In the genomic region with DNA sequence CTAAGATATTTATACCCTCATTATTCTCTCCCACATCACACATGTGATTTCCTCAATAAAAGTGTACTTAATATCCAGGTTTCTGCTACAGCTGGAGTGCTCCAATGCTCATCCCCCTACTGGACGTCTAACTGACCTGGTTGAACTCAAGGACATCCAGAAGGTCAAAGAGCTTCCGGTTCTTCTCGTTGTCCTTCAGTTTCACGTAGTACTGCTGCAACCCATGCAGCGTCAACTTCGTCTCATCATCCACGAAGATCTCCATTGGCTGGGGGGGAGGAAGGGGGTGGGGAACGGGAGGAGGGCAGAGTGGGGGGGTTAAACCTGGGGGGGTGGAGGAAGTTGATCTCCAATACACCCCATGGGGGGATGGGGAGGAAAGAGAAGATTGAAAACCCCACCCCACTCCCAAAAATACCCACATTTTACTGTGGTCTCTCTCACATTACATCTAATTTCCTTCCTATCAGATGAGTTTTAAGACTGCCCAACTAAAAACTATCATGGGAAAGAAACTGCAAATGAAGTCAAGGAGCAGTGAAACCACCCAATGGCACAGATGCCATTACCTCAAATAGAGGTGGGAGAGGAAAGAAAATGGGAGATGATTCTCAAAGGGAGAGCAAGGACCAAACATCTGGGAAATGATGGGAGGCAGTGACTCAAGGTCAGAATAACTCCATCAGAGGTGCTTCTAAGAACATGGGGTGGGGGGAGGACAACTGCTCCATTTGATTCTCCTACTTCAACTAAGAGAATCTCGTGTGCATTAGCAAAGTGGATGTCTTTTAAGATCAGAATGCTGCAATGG, we compare ENCODE assay signal across 1 cellular context.
TF ChIP-seq lines count a peak whose summit lies in the region.

No MANE protein-coding gene starts in this region.

TF ChIP-seq in GM23338, 12 proteins besides CTCF, POLR2A, EP300 and RAD21:
- TF ChIP-seq NANOG (IDR thresholded peaks at IDR 0.05; ENCODE audit: borderline replicate concordance) (no peak), EZH2 (IDR thresholded peaks at IDR 0.05; ENCODE audit: low read depth, unreplicated experiment) (no peak), JUNB (IDR thresholded peaks at IDR 0.05; ENCODE audit: unreplicated experiment) (no peak), EZH2phosphoT487 (IDR thresholded peaks at IDR 0.05; ENCODE audit: unreplicated experiment) (no peak), ZNF331 (CRISPR knock-in tag; IDR thresholded peaks at IDR 0.05; ENCODE audit: low read depth) (no peak), ZNF114 (CRISPR knock-in tag; IDR thresholded peaks at IDR 0.05) (no peak), CREB1 (CRISPR knock-in tag; IDR thresholded peaks at IDR 0.05; ENCODE audit: low read depth) (no peak), STAT1 (IDR thresholded peaks at IDR 0.05; ENCODE audit: unreplicated experiment) (no peak), POLR2AphosphoS5 (IDR thresholded peaks at IDR 0.05; ENCODE audit: low read depth) (no peak)
- TF ChIP-seq, protein P1, sequence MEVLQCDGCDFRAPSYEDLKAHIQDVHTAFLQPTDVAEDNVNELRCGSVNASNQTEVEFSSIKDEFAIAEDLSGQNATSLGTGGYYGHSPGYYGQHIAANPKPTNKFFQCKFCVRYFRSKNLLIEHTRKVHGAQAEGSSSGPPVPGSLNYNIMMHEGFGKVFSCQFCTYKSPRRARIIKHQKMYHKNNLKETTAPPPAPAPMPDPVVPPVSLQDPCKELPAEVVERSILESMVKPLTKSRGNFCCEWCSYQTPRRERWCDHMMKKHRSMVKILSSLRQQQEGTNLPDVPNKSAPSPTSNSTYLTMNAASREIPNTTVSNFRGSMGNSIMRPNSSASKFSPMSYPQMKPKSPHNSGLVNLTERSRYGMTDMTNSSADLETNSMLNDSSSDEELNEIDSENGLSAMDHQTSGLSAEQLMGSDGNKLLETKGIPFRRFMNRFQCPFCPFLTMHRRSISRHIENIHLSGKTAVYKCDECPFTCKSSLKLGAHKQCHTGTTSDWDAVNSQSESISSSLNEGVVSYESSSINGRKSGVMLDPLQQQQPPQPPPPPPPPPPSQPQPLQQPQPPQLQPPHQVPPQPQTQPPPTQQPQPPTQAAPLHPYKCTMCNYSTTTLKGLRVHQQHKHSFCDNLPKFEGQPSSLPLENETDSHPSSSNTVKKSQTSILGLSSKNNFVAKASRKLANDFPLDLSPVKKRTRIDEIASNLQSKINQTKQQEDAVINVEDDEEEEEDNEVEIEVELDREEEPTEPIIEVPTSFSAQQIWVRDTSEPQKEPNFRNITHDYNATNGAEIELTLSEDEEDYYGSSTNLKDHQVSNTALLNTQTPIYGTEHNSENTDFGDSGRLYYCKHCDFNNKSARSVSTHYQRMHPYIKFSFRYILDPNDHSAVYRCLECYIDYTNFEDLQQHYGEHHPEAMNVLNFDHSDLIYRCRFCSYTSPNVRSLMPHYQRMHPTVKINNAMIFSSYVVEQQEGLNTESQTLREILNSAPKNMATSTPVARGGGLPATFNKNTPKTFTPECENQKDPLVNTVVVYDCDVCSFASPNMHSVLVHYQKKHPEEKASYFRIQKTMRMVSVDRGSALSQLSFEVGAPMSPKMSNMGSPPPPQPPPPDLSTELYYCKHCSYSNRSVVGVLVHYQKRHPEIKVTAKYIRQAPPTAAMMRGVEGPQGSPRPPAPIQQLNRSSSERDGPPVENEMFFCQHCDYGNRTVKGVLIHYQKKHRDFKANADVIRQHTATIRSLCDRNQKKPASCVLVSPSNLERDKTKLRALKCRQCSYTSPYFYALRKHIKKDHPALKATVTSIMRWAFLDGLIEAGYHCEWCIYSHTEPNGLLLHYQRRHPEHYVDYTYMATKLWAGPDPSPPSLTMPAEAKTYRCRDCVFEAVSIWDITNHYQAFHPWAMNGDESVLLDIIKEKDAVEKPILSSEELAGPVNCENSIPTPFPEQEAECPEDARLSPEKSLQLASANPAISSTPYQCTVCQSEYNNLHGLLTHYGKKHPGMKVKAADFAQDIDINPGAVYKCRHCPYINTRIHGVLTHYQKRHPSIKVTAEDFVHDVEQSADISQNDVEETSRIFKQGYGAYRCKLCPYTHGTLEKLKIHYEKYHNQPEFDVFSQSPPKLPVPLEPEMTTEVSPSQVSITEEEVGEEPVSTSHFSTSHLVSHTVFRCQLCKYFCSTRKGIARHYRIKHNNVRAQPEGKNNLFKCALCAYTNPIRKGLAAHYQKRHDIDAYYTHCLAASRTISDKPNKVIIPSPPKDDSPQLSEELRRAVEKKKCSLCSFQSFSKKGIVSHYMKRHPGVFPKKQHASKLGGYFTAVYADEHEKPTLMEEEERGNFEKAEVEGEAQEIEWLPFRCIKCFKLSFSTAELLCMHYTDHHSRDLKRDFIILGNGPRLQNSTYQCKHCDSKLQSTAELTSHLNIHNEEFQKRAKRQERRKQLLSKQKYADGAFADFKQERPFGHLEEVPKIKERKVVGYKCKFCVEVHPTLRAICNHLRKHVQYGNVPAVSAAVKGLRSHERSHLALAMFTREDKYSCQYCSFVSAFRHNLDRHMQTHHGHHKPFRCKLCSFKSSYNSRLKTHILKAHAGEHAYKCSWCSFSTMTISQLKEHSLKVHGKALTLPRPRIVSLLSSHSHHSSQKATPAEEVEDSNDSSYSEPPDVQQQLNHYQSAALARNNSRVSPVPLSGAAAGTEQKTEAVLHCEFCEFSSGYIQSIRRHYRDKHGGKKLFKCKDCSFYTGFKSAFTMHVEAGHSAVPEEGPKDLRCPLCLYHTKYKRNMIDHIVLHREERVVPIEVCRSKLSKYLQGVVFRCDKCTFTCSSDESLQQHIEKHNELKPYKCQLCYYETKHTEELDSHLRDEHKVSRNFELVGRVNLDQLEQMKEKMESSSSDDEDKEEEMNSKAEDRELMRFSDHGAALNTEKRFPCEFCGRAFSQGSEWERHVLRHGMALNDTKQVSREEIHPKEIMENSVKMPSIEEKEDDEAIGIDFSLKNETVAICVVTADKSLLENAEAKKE (CRISPR knock-in tag; IDR thresholded peaks at IDR 0.05): no peak
- TF ChIP-seq, protein P2, sequence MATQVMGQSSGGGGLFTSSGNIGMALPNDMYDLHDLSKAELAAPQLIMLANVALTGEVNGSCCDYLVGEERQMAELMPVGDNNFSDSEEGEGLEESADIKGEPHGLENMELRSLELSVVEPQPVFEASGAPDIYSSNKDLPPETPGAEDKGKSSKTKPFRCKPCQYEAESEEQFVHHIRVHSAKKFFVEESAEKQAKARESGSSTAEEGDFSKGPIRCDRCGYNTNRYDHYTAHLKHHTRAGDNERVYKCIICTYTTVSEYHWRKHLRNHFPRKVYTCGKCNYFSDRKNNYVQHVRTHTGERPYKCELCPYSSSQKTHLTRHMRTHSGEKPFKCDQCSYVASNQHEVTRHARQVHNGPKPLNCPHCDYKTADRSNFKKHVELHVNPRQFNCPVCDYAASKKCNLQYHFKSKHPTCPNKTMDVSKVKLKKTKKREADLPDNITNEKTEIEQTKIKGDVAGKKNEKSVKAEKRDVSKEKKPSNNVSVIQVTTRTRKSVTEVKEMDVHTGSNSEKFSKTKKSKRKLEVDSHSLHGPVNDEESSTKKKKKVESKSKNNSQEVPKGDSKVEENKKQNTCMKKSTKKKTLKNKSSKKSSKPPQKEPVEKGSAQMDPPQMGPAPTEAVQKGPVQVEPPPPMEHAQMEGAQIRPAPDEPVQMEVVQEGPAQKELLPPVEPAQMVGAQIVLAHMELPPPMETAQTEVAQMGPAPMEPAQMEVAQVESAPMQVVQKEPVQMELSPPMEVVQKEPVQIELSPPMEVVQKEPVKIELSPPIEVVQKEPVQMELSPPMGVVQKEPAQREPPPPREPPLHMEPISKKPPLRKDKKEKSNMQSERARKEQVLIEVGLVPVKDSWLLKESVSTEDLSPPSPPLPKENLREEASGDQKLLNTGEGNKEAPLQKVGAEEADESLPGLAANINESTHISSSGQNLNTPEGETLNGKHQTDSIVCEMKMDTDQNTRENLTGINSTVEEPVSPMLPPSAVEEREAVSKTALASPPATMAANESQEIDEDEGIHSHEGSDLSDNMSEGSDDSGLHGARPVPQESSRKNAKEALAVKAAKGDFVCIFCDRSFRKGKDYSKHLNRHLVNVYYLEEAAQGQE (IDR thresholded peaks at IDR 0.05; ENCODE audit: unreplicated experiment): no peak
- TF ChIP-seq, protein P3, sequence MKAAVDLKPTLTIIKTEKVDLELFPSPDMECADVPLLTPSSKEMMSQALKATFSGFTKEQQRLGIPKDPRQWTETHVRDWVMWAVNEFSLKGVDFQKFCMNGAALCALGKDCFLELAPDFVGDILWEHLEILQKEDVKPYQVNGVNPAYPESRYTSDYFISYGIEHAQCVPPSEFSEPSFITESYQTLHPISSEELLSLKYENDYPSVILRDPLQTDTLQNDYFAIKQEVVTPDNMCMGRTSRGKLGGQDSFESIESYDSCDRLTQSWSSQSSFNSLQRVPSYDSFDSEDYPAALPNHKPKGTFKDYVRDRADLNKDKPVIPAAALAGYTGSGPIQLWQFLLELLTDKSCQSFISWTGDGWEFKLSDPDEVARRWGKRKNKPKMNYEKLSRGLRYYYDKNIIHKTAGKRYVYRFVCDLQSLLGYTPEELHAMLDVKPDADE (IDR thresholded peaks at IDR 0.05): no peak
